Comparison of ENCODE assay signal across 18 cellular contexts in the genomic region with DNA sequence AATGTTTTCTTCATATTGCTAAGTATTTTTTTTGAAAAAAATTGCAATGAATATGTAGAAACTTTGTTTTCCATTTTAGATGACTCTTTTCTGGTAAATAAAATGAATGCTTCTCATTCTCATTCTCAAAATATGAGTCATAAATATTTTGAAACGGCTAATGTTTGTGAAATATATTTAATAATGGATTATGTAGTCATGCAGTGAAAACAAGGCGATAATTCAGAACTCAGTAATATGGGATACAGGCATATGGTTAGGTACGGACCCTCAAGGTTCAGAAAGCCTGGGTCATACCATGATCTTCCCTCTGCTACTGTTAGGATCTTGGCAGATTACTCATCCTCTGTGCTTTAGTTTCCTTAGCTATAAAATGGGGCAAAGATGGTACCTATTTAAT. TPM values are rescaled to one million over a fixed set of nuclear protein-coding genes. Genes with fewer than 3 reads are reported as not detected.
DNase-seq lines count a peak whose midpoint lies in the region; ATAC-seq and TF ChIP-seq lines count a peak whose summit lies in the region.
"Had no signal": no experiment of that assay in that cellular context is flagged by ENCODE, and none has a peak within 500 bp of the region (broad histone marks: within the 10 kb centered on the region; RNA-seq: fewer than 3 reads in every experiment).

No MANE protein-coding gene starts in this region.

- no peaks in the 10 kb centered on the region for H3K36me3 ChIP-seq in Loucy (ENCODE audit: insufficient read depth, low read length)
- H3K36me3 ChIP-seq: MG63 had no signal

- no peak overlapping the region for H3K4me2 ChIP-seq in Loucy (ENCODE audit: low read depth, low read length, poor library complexity, severe bottlenecking)
- H3K4me2 ChIP-seq: GM23338 had no signal

- no peaks in the 10 kb centered on the region for H3K9me3 ChIP-seq in Loucy (ENCODE audit: insufficient read depth, low read depth, low read length)
- H3K9me3 ChIP-seq: MG63, Peyer's patch had no signal

- no peaks in the 10 kb centered on the region for H3F3A ChIP-seq in Loucy (ENCODE audit: low read depth)

- no peaks in the 10 kb centered on the region for H3K79me2 ChIP-seq in Loucy (ENCODE audit: insufficient read depth, low read length)

- H3K9me2 ChIP-seq in Loucy (replicated peaks; ENCODE audit: low read depth, low read length), result no peaks in the 10 kb centered on the region

- peak; percentile 74 for DNase-seq in amniotic epithelial cell (ENCODE audit: low read depth)
- peak; percentile 7 for DNase-seq in fibroblast of the aortic adventitia (ENCODE audit: low read depth)
- DNase-seq in GOT3 (lab: John Stamatoyannopoulos, UW), result no peak
- no peak for DNase-seq in stimulated activated CD4-positive, alpha-beta T cell treated with anti-CD3 and anti-CD28 coated beads, Interleukin-2, amount 100 ng/mL, for 24 hours
- DNase-seq in DMS79 (lab: John Stamatoyannopoulos, UW), result no peak
- DNase-seq: Calu3; CD4-positive, alpha-beta memory T cell; KBM-7; MG63; NCI-H1092; NCI-H146; NCI-H524; Peyer's patch; SHP77 treated with DMSO at 0.1 percent for 48 hours had no signal

- no peak overlapping the region for H3K9ac ChIP-seq in Loucy (ENCODE audit: low read depth, low read length, poor library complexity, severe bottlenecking)

- no peaks in the 10 kb centered on the region for H3K27me3 ChIP-seq in Loucy (ENCODE audit: insufficient read depth, low read length, poor library complexity, severe bottlenecking)
- H3K27me3 ChIP-seq: MG63, Peyer's patch had no signal

- no peaks in the 10 kb centered on the region for H3K4me1 ChIP-seq in Loucy (ENCODE audit: insufficient read depth, low read length, poor library complexity, severe bottlenecking)
- H3K4me1 ChIP-seq: Peyer's patch had no signal

- H2AFZ ChIP-seq in Loucy (ENCODE audit: low read length), result peak overlapping the region; percentile 21; the same call in 1 of the 2 replicates

- TF ChIP-seq CTCF in Loucy (conservative IDR thresholded peaks at IDR 0.05; ENCODE audit: low read length) (no peak), fibroblast of the aortic adventitia (IDR thresholded peaks at IDR 0.05; ENCODE audit: insufficient read depth, low read length) (no peak)

- no peak for ATAC-seq in HG02852 (IDR thresholded peaks at IDR 0.05; ENCODE audit: unreplicated experiment)
- ATAC-seq: GM12878, GM23338 had no signal

- H4K20me1 ChIP-seq in Loucy (ENCODE audit: insufficient read depth, low read length, poor library complexity, severe bottlenecking), result no peaks in the 10 kb centered on the region

- H3K4me3 ChIP-seq in Loucy (ENCODE audit: low read length, poor library complexity, severe bottlenecking) (no peak overlapping the region), fibroblast of the aortic adventitia (ENCODE audit: low read depth, low read length) (no peak overlapping the region)
- H3K4me3 ChIP-seq: GM12878, GM23338, MG63, Peyer's patch had no signal

RNA-seq across cellular contexts. Expression of a gene that starts 46.2 kb away (rescaled TPM):
- not detected in 2 replicates for total RNA-seq in fibroblast of the aortic adventitia (ENCODE audit: low replicate concordance)
- total RNA-seq: Calu3; CD4-positive, alpha-beta memory T cell; GM23338 had no signal

Comparison
In these comparisons a context has a peak if more than half of its experiments do, and no peak if none do; other contexts are left out.
1. DNase-seq: peak in amniotic epithelial cell (single experiment) and fibroblast of the aortic adventitia (single experiment); none in GOT3 (single experiment), stimulated activated CD4-positive, alpha-beta T cell treated with anti-CD3 and anti-CD28 coated beads, Interleukin-2, amount 100 ng/mL, for 24 hours (0 of 2) and DMS79 (single experiment).